In genomic region chr19:11252665-11253355, GRCh38 we compare ENCODE assay signal across 17 cellular contexts. TPM values are rescaled to one million over a fixed set of nuclear protein-coding genes. Genes with fewer than 3 reads are reported as not detected.
DNase-seq lines count a peak whose midpoint lies in the region; ATAC-seq and TF ChIP-seq lines count a peak whose summit lies in the region.
"Had no signal": no experiment of that assay in that cellular context is flagged by ENCODE, and none has a peak within 500 bp of the region (broad histone marks: within the 10 kb centered on the region; RNA-seq: fewer than 3 reads in every experiment).

No MANE protein-coding gene starts in this region.

- H3K27ac ChIP-seq in gastroesophageal sphincter: peak overlapping the region in 3 of 4 donors; percentile 61 to 70 (median 68)
- H3K27ac ChIP-seq in subcutaneous abdominal adipose tissue (ENCODE audit: low read depth, low read length): peak overlapping the region; percentile 54

- in situ Hi-C loops in KBM-7 (cut with MboI; ENCODE audit: low pct_unique_long_range_greater_than_20kb, low sequenced_read_pairs): no loop called here

- intact Hi-C loops in head of caudate nucleus (cut with DNase I): no loop called here

- no peaks in the 10 kb centered on the region for H3K9me3 Mint-ChIP-seq in nephron
- H3K9me3 Mint-ChIP-seq: activated CD4-positive, alpha-beta T cell treated with anti-CD3 and anti-CD28 coated beads, Interleukin-2, amount 10 ng/mL, durations not matched to agents 24 days and 14 days; activated naive CD8-positive, alpha-beta T cell treated with anti-CD3 and anti-CD28 coated beads, Interleukin-2, amount 10 ng/mL, durations not matched to agents 7 days and 5 days had no signal

- H3K9ac ChIP-seq in NT2/D1 (ENCODE audit: insufficient read length, low read depth): peak overlapping the region; percentile 50
- peak overlapping the region in 1 of 5 donors; percentile 54 for H3K9ac ChIP-seq in subcutaneous abdominal adipose tissue (ENCODE audit: low read length in 5 of 5)

- ATAC-seq in gastroesophageal sphincter (peak; percentile 27), GM19463 (IDR thresholded peaks at IDR 0.05; ENCODE audit: unreplicated experiment) (no peak)
- ATAC-seq: T-helper 17 cell had no signal

- DNase-seq in NT2/D1 (ENCODE audit: low read depth, low spot score) (no peak), head of caudate nucleus (no peak), DMS153 (lab: John Stamatoyannopoulos, UW) (no peak), KBM-7 (no peak)
- DNase-seq: activated CD4-positive, alpha-beta T cell treated with anti-CD3 and anti-CD28 coated beads, Interleukin-2, amount 10 ng/mL, durations not matched to agents 24 days and 14 days; activated naive CD8-positive, alpha-beta T cell treated with anti-CD3 and anti-CD28 coated beads, Interleukin-2, amount 10 ng/mL, durations not matched to agents 7 days and 5 days; DMS 273 treated with DMSO at 0.1 percent for 48 hours; effector memory CD4-positive, alpha-beta T cell; NCI-H1436 treated with DMSO at 0.1 percent for 48 hours; NCI-H524; substantia nigra; T-helper 17 cell had no signal

- no peaks in the 10 kb centered on the region for H3K27me3 Mint-ChIP-seq in nephron (ENCODE audit: low read depth)

- peak overlapping the region in 2 of 3 experiments; percentile 61 to 74 for H3K27ac Mint-ChIP-seq in nephron
- H3K27ac Mint-ChIP-seq: activated CD4-positive, alpha-beta T cell treated with anti-CD3 and anti-CD28 coated beads, Interleukin-2, amount 10 ng/mL, durations not matched to agents 24 days and 14 days; activated naive CD8-positive, alpha-beta T cell treated with anti-CD3 and anti-CD28 coated beads, Interleukin-2, amount 10 ng/mL, durations not matched to agents 7 days and 5 days; CD14-positive monocyte; T-helper 17 cell had no signal

- H3K27me3 ChIP-seq in NT2/D1 (ENCODE audit: insufficient read depth, insufficient read length) (no peaks in the 10 kb centered on the region), gastroesophageal sphincter (no peaks in the 10 kb centered on the region), subcutaneous abdominal adipose tissue (ENCODE audit: control insufficient read depth in 5 of 5, insufficient read depth in 4 of 5, low read length in 5 of 5) (no peaks in the 10 kb centered on the region)

- H3K4me3 ChIP-seq in NT2/D1 (ENCODE audit: insufficient read length, low read depth) (no peak overlapping the region), gastroesophageal sphincter (no peak overlapping the region), subcutaneous abdominal adipose tissue (ENCODE audit: low read depth in 1 of 5, low read length in 5 of 5) (peak overlapping the region in 1 of 5 donors; percentile 26)

- H3K36me3 ChIP-seq in NT2/D1 (ENCODE audit: insufficient read depth, insufficient read length, low read length): peaks cover 35% of the 10 kb centered on the region
- peaks cover 0 to 57% of the 10 kb centered on the region in 2 donors for H3K36me3 ChIP-seq in gastroesophageal sphincter
- peaks cover 2 to 38% (median 30%) of the 10 kb centered on the region in 5 donors for H3K36me3 ChIP-seq in subcutaneous abdominal adipose tissue (ENCODE audit: control insufficient read depth in 5 of 5, insufficient read depth in 5 of 5, low read length in 5 of 5)

- 69 to 76% methylated on average over 4 of the region's 19 CpGs for WGBS in gastroesophageal sphincter (ENCODE audit: low coverage in 1 of 2), 2 donors

- H3K36me3 Mint-ChIP-seq in nephron (ENCODE audit: low read depth): peaks cover 11% of the 10 kb centered on the region
- H3K36me3 Mint-ChIP-seq: activated naive CD8-positive, alpha-beta T cell treated with anti-CD3 and anti-CD28 coated beads, Interleukin-2, amount 10 ng/mL, durations not matched to agents 7 days and 5 days; CD14-positive monocyte had no signal

- peaks cover 11% of the 10 kb centered on the region for H3K4me1 Mint-ChIP-seq in nephron
- H3K4me1 Mint-ChIP-seq: activated CD4-positive, alpha-beta T cell treated with anti-CD3 and anti-CD28 coated beads, Interleukin-2, amount 10 ng/mL, durations not matched to agents 24 days and 14 days; activated naive CD8-positive, alpha-beta T cell treated with anti-CD3 and anti-CD28 coated beads, Interleukin-2, amount 10 ng/mL, durations not matched to agents 7 days and 5 days; CD14-positive monocyte; T-helper 17 cell had no signal

- TF ChIP-seq CTCF in gastroesophageal sphincter (IDR thresholded peaks at IDR 0.05) (no peak), nephron (IDR thresholded peaks at IDR 0.05; ENCODE audit: unreplicated experiment in 3 of 3) (no peak)

- no peaks in the 10 kb centered on the region for H3K9me3 ChIP-seq in NT2/D1 (ENCODE audit: insufficient read depth, low read length)
- no peaks in the 10 kb centered on the region for H3K9me3 ChIP-seq in gastroesophageal sphincter
- no peaks in the 10 kb centered on the region for H3K9me3 ChIP-seq in subcutaneous abdominal adipose tissue (ENCODE audit: control insufficient read depth in 5 of 5, low read length in 5 of 5)

- H3K4me1 ChIP-seq in NT2/D1 (ENCODE audit: insufficient read depth, insufficient read length) (peaks cover 19% of the 10 kb centered on the region), gastroesophageal sphincter (peaks cover 0 to 47% (median 2%) of the 10 kb centered on the region in 3 donors), subcutaneous abdominal adipose tissue (ENCODE audit: control insufficient read depth in 5 of 5, insufficient read depth in 5 of 5, low read length in 5 of 5) (peaks cover 2 to 48% (median 24%) of the 10 kb centered on the region in 5 donors)

- H3K4me3 Mint-ChIP-seq in nephron: no peak overlapping the region
- H3K4me3 Mint-ChIP-seq: activated CD4-positive, alpha-beta T cell treated with anti-CD3 and anti-CD28 coated beads, Interleukin-2, amount 10 ng/mL, durations not matched to agents 24 days and 14 days; activated naive CD8-positive, alpha-beta T cell treated with anti-CD3 and anti-CD28 coated beads, Interleukin-2, amount 10 ng/mL, durations not matched to agents 7 days and 5 days; CD14-positive monocyte; T-helper 17 cell had no signal

- TF ChIP-seq EP300 in gastroesophageal sphincter (IDR thresholded peaks at IDR 0.05): no peak

- TF ChIP-seq POLR2A in gastroesophageal sphincter (IDR thresholded peaks at IDR 0.05): no peak

RNA-seq across cellular contexts. Expression of gene DOCK6, which starts 9.5 kb away (rescaled TPM):
- total RNA-seq in gastroesophageal sphincter: 10 to 100 TPM; 18.5 to 43.1 (median 29.1) TPM

RNA-seq across cellular contexts. Expression of gene ANGPTL8, which starts 13.4 kb away (rescaled TPM):
- 1 to 10 TPM in 1 of 4 donors, not detected in 3; 2.0 TPM for total RNA-seq in gastroesophageal sphincter
- total RNA-seq: activated CD4-positive, alpha-beta T cell treated with anti-CD3 and anti-CD28 coated beads, Interleukin-2, amount 10 ng/mL, durations not matched to agents 24 days and 14 days; activated naive CD8-positive, alpha-beta T cell treated with anti-CD3 and anti-CD28 coated beads, Interleukin-2, amount 10 ng/mL, durations not matched to agents 7 days and 5 days; T-helper 17 cell had no signal

RNA-seq across cellular contexts. Expression of gene TSPAN16, which starts 43.1 kb away (rescaled TPM):
- not detected for total RNA-seq in gastroesophageal sphincter
- total RNA-seq: activated CD4-positive, alpha-beta T cell treated with anti-CD3 and anti-CD28 coated beads, Interleukin-2, amount 10 ng/mL, durations not matched to agents 24 days and 14 days; activated naive CD8-positive, alpha-beta T cell treated with anti-CD3 and anti-CD28 coated beads, Interleukin-2, amount 10 ng/mL, durations not matched to agents 7 days and 5 days; T-helper 17 cell had no signal

RNA-seq across cellular contexts. Expression of gene KANK2, which starts 55.5 kb away (rescaled TPM):
- 1,000 to 10,000 TPM in 3 of 4 donors, 100 to 1,000 TPM in 1; 913 to 1,808 (median 1,065) TPM for total RNA-seq in gastroesophageal sphincter
